1 cellular context compared by ENCODE assay signal in genomic region chrX:10112510-10112909, GRCh38.
TF ChIP-seq lines count a peak whose summit lies in the region.

No MANE protein-coding gene starts in this region.

TF ChIP-seq in SK-N-SH treated with all-trans-retinoic acid at 6 μM for 48 hours, 23 proteins besides CTCF, POLR2A, EP300 and RAD21 (continued from another document):
- TF ChIP-seq, protein P1, sequence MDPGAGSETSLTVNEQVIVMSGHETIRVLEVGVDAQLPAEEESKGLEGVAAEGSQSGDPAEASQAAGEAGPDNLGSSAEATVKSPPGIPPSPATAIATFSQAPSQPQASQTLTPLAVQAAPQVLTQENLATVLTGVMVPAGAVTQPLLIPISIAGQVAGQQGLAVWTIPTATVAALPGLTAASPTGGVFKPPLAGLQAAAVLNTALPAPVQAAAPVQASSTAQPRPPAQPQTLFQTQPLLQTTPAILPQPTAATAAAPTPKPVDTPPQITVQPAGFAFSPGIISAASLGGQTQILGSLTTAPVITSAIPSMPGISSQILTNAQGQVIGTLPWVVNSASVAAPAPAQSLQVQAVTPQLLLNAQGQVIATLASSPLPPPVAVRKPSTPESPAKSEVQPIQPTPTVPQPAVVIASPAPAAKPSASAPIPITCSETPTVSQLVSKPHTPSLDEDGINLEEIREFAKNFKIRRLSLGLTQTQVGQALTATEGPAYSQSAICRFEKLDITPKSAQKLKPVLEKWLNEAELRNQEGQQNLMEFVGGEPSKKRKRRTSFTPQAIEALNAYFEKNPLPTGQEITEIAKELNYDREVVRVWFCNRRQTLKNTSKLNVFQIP (CRISPR knock-in tag; IDR thresholded peaks at IDR 0.05; ENCODE audit: borderline replicate concordance, low read depth): no peak
- TF ChIP-seq TCF4 (CRISPR knock-in tag; IDR thresholded peaks at IDR 0.05; ENCODE audit: borderline replicate concordance) (no peak), SNAI2 (CRISPR knock-in tag; IDR thresholded peaks at IDR 0.05) (no peak)
TF ChIP-seq in SK-N-SH treated with all-trans-retinoic acid at 6 μM for 48 hours: peak in this region for 0.
